In the genomic region with DNA sequence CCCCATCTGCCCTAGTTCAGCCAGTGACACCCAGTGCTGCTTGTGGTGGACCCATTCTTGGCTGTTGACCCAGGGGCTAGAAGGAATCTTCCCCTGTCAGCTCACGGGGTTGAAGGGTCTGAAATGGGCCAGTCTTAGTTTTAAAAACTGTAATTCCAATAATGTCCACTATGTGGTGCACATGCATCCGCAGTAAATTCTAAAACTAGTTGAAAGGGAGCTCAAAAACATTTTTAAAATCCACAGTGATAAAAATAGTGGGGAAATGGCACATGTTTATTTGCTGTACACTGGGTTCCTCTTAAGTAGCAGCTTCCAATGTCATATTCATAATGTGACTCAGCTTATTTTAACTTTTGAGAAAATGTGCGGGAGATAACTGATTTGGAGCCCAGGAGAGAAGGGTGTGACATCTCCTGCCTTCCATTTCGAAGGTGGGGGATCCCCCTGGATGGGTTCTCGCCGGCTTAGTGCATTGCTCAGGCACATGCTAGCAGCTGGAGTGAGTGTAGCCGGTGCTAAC, we compare ENCODE assay signal across 1 cellular context.
TF ChIP-seq lines count a peak whose summit lies in the region.

No MANE protein-coding gene starts in this region.

TF ChIP-seq in HEK293, 187 proteins besides CTCF, POLR2A, EP300 and RAD21 (continued from another document):
- TF ChIP-seq, protein P1, sequence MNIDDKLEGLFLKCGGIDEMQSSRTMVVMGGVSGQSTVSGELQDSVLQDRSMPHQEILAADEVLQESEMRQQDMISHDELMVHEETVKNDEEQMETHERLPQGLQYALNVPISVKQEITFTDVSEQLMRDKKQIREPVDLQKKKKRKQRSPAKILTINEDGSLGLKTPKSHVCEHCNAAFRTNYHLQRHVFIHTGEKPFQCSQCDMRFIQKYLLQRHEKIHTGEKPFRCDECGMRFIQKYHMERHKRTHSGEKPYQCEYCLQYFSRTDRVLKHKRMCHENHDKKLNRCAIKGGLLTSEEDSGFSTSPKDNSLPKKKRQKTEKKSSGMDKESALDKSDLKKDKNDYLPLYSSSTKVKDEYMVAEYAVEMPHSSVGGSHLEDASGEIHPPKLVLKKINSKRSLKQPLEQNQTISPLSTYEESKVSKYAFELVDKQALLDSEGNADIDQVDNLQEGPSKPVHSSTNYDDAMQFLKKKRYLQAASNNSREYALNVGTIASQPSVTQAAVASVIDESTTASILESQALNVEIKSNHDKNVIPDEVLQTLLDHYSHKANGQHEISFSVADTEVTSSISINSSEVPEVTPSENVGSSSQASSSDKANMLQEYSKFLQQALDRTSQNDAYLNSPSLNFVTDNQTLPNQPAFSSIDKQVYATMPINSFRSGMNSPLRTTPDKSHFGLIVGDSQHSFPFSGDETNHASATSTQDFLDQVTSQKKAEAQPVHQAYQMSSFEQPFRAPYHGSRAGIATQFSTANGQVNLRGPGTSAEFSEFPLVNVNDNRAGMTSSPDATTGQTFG (tag by site-specific recombination; IDR thresholded peaks at IDR 0.05; ENCODE audit: borderline replicate concordance) = no peak
- TF ChIP-seq, protein P2, sequence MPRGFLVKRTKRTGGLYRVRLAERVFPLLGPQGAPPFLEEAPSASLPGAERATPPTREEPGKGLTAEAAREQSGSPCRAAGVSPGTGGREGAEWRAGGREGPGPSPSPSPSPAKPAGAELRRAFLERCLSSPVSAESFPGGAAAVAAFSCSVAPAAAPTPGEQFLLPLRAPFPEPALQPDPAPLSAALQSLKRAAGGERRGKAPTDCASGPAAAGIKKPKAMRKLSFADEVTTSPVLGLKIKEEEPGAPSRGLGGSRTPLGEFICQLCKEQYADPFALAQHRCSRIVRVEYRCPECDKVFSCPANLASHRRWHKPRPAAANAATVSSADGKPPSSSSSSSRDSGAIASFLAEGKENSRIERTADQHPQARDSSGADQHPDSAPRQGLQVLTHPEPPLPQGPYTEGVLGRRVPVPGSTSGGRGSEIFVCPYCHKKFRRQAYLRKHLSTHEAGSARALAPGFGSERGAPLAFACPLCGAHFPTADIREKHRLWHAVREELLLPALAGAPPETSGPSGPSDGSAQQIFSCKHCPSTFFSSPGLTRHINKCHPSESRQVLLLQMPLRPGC (tag by site-specific recombination; IDR thresholded peaks at IDR 0.05) = no peak
